Comparison of ENCODE assay signal across 14 cellular contexts in genomic region chr13:74153316-74153715, GRCh38.
"Had no signal": no experiment of that assay in that cellular context is flagged by ENCODE, and none has a peak within 500 bp of the region (broad histone marks: within the 10 kb centered on the region; RNA-seq: fewer than 3 reads in every experiment).

No MANE protein-coding gene starts in this region.

- H3K27me3 ChIP-seq: gastrocnemius medialis, heart right ventricle, thyroid gland, uterus had no signal

- H3K4me1 ChIP-seq: psoas muscle, thyroid gland, uterus had no signal

- H3K27ac ChIP-seq: gastrocnemius medialis, heart right ventricle, psoas muscle, thyroid gland, uterus had no signal

- H3K9me3 ChIP-seq: gastrocnemius medialis, heart right ventricle, psoas muscle, thyroid gland, uterus had no signal

- DNase-seq: activated B cell treated with CpG ODN at 0.5 μM for 24 hours; activated CD4-positive, alpha-beta T cell treated with anti-CD3 and anti-CD28 coated beads, Interleukin-2, amount 10 ng/mL, durations not matched to agents 24 days and 14 days; activated effector memory CD4-positive, alpha-beta T cell treated with Interleukin-2 at 50 U/mL for 16 hours; activated naive CD8-positive, alpha-beta T cell treated with anti-CD3 and anti-CD28 coated beads, Interleukin-2, amount 10 ng/mL, durations not matched to agents 7 days and 5 days; activated T-cell treated with anti-CD3 and anti-CD28 coated beads for 4 hours; aorta; gastrocnemius medialis; heart right ventricle; nephron progenitor cell; psoas muscle; stimulated activated CD4-positive, alpha-beta T cell treated with anti-CD3 and anti-CD28 coated beads, Interleukin-4, amount 100 ng/mL, for 1 hour; stimulated activated CD8-positive, alpha-beta memory T cell treated with anti-CD3 and anti-CD28 coated beads, Interleukin-4, amount 100 ng/mL, for 48 hours; thyroid gland; uterus had no signal

- H3K36me3 ChIP-seq: gastrocnemius medialis, heart right ventricle, thyroid gland, uterus had no signal

- ATAC-seq: gastrocnemius medialis, heart right ventricle, psoas muscle had no signal

- H3K4me3 ChIP-seq: gastrocnemius medialis, heart right ventricle, psoas muscle, thyroid gland, uterus had no signal
